ENCODE assay signal across 14 cellular contexts in the genomic region with DNA sequence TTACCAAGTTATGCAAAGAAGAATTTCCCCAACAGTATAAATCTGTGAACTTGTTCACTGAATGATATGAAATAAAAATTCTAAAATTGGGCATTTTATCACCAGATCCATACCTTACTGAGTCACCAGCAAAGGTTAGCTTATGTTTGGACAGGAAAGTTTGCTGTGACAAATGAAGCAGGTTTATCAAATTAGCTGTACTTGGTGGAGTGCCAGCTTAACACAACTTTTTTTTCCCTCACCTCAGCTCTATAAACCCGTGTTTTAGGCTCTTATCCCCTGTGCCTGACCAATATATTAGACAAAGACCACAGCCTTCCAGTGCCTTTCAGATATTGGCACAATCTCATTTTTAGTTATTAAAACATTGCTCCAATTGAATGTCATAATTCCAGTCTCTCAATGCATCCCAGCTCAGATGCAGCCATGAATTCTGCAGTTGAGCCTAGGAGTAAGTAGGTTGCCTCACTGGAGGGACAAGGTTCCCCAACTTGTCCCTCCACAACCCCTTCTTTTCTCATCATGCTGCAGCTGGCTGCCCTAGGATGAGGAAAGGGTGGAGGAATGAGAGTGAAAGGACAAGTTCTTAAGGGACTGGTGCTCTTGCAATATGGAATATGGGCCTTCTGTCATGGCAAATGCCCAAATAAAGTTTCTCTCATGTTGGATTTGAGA. TPM values are rescaled to one million over a fixed set of nuclear protein-coding genes. Genes with fewer than 3 reads are reported as not detected.
DNase-seq lines count a peak whose midpoint lies in the region; ATAC-seq and TF ChIP-seq lines count a peak whose summit lies in the region.
"Had no signal": no experiment of that assay in that cellular context is flagged by ENCODE, and none has a peak within 500 bp of the region (broad histone marks: within the 10 kb centered on the region; RNA-seq: fewer than 3 reads in every experiment).

No MANE protein-coding gene starts in this region.

- H2BK12ac ChIP-seq in H9 (ENCODE audit: insufficient read length, low read depth, low read length): no peak overlapping the region

- H4K91ac ChIP-seq in H9 (ENCODE audit: insufficient read length, low read depth, low read length): no peak overlapping the region

- H3K56ac ChIP-seq in H9 (ENCODE audit: insufficient read length, low read depth, low read length): no peak overlapping the region

- H3K27ac Mint-ChIP-seq in H9: no peak overlapping the region
- H3K27ac Mint-ChIP-seq in nephron progenitor cell: no peak overlapping the region
- H3K27ac Mint-ChIP-seq in immature natural killer cell: no peak overlapping the region
- H3K27ac Mint-ChIP-seq: effector memory CD8-positive, alpha-beta T cell had no signal

- no peak overlapping the region for H3K4me3 ChIP-seq in SJCRH30
- no peak overlapping the region for H3K4me3 ChIP-seq in fibroblast of lung (replicated peaks in 1 of 4; ENCODE audit: control extremely low read depth in 1 of 4, insufficient read depth in 1 of 4, low read depth in 3 of 4, low read length in 4 of 4)
- no peak overlapping the region for H3K4me3 ChIP-seq in mucosa of descending colon
- H3K4me3 ChIP-seq: cardiac muscle cell had no signal

- DNase-seq in H9: peak; percentile 29
- peak in 1 of 2 experiments; percentile 21 for DNase-seq in SJCRH30
- peak in 1 of 2 donors; percentile 66 for DNase-seq in fibroblast of lung (ENCODE audit: low read depth in 2 of 2)
- no peak for DNase-seq in sciatic nerve (ENCODE audit: low spot score)
- DNase-seq in NCI-H526 (lab: John Stamatoyannopoulos, UW): no peak
- DNase-seq in mucosa of descending colon: no peak
- no peak for DNase-seq in nephron progenitor cell
- no peak for DNase-seq in immature natural killer cell
- DNase-seq: activated naive CD4-positive, alpha-beta T cell treated with Interleukin-2 at 50 U/mL for 16 hours; effector memory CD8-positive, alpha-beta T cell; NCI-H1694 treated with DMSO at 0.1 percent for 48 hours; T-helper 1 cell had no signal

- H2AFZ ChIP-seq in H9 (ENCODE audit: low read length) (no peak overlapping the region), fibroblast of lung (ENCODE audit: low read length) (no peak overlapping the region)

- intact Hi-C loops in sciatic nerve (cut with DNase I): no loop called here
- intact Hi-C loops in mucosa of descending colon (cut with DNase I, micrococcal nuclease): loop anchor here in 1 of 2 donors (10.0 kb wide), 1 partner anchor 46 kb away; no protein-coding TSS in a partner anchor

- peaks cover 15 to 19% of the 10 kb centered on the region in 2 experiments for H3K9me3 Mint-ChIP-seq in H9
- H3K9me3 Mint-ChIP-seq in nephron progenitor cell: peaks cover 8% of the 10 kb centered on the region
- peaks cover 12 to 51% (median 27%) of the 10 kb centered on the region in 6 donors for H3K9me3 Mint-ChIP-seq in immature natural killer cell

- no peaks in the 10 kb centered on the region for H3K27me3 ChIP-seq in H9 (ENCODE audit: insufficient read depth, low read length)
- no peaks in the 10 kb centered on the region for H3K27me3 ChIP-seq in SJCRH30
- H3K27me3 ChIP-seq in fibroblast of lung (ENCODE audit: control insufficient read depth, insufficient read depth, low read length): no peaks in the 10 kb centered on the region
- H3K27me3 ChIP-seq: cardiac muscle cell had no signal

- H3K4me1 ChIP-seq in H9 (ENCODE audit: insufficient read depth, low read length) (peaks cover 5% of the 10 kb centered on the region; the same call in 1 of the 2 replicates), SJCRH30 (peaks cover 17% of the 10 kb centered on the region), fibroblast of lung (ENCODE audit: control insufficient read depth, extremely low read depth, insufficient read depth, low read length) (peaks cover 5% of the 10 kb centered on the region), mucosa of descending colon (ENCODE audit: low read depth) (no peaks in the 10 kb centered on the region)

- H3K36me3 ChIP-seq in SJCRH30 (no peaks in the 10 kb centered on the region), fibroblast of lung (ENCODE audit: control insufficient read depth, insufficient read depth, low read length) (no peaks in the 10 kb centered on the region), mucosa of descending colon (ENCODE audit: low read depth) (no peaks in the 10 kb centered on the region)
- H3K36me3 ChIP-seq: cardiac muscle cell had no signal

- H3K4me2 ChIP-seq in H9 (ENCODE audit: insufficient read depth, insufficient read length, low read length) (no peak overlapping the region), fibroblast of lung (ENCODE audit: extremely low read depth, insufficient read depth, low read length) (peak overlapping the region; percentile 51)

- H3K27ac ChIP-seq in H9 (ENCODE audit: insufficient read length, low read depth, low read length): no peak overlapping the region
- peak overlapping the region; percentile 82 for H3K27ac ChIP-seq in SJCRH30
- peak overlapping the region; percentile 37 for H3K27ac ChIP-seq in fibroblast of lung (ENCODE audit: insufficient read depth, low read length)
- H3K27ac ChIP-seq: cardiac muscle cell had no signal

- H3K23me2 ChIP-seq in H9 (ENCODE audit: insufficient read length, low read depth, low read length, poor library complexity, severe bottlenecking): no peaks in the 10 kb centered on the region

- no peaks in the 10 kb centered on the region for H3K79me1 ChIP-seq in H9 (ENCODE audit: insufficient read depth, low read depth, low read length, poor library complexity, severe bottlenecking)

- no peak overlapping the region for H3K4ac ChIP-seq in H9 (ENCODE audit: low read depth, low read length)

- H3K4me1 Mint-ChIP-seq in H9: peaks cover 5 to 13% of the 10 kb centered on the region in 2 experiments
- peaks cover 6% of the 10 kb centered on the region for H3K4me1 Mint-ChIP-seq in nephron progenitor cell
- H3K4me1 Mint-ChIP-seq in immature natural killer cell: no peaks in the 10 kb centered on the region

- H2BK5ac ChIP-seq in H9 (ENCODE audit: insufficient read length, low read length): no peak overlapping the region

- no peak overlapping the region for H3T11ph ChIP-seq in H9 (ENCODE audit: low read length)

- H3K36me3 Mint-ChIP-seq in H9 (ENCODE audit: insufficient read depth in 1 of 3, low read depth in 3 of 3): peaks cover 0 to 9% (median 8%) of the 10 kb centered on the region in 3 experiments; a peak in 6 of 7 replicates
- no peaks in the 10 kb centered on the region for H3K36me3 Mint-ChIP-seq in nephron progenitor cell (ENCODE audit: low read depth)
- H3K36me3 Mint-ChIP-seq in immature natural killer cell: peaks cover 0 to 11% (median 3%) of the 10 kb centered on the region in 3 donors

- no peak overlapping the region for H2AK5ac ChIP-seq in H9 (ENCODE audit: insufficient read length, low read length)

- no peak overlapping the region for H3K14ac ChIP-seq in H9 (ENCODE audit: insufficient read depth, low read length)

- peak; percentile 52 for ATAC-seq in sciatic nerve
- ATAC-seq in mucosa of descending colon: no peak
- ATAC-seq: activated CD4-positive, CD25-positive, alpha-beta regulatory T cell treated with anti-CD3 and anti-CD28 coated beads, Interleukin-2, amount 50 U/mL, for 24 hours; effector memory CD8-positive, alpha-beta T cell had no signal

- H3K18ac ChIP-seq in H9 (ENCODE audit: insufficient read length, low read depth, low read length): no peak overlapping the region

- H3K9ac ChIP-seq in H9 (ENCODE audit: extremely low read depth, insufficient read length, low read length) (no peak overlapping the region), fibroblast of lung (ENCODE audit: insufficient read depth, low read length) (no peak overlapping the region)

- H2BK15ac ChIP-seq in H9 (ENCODE audit: low read depth, low read length): no peak overlapping the region

- no peak overlapping the region for H4K8ac ChIP-seq in H9 (replicated peaks; ENCODE audit: insufficient read length, low read depth, low read length)

- no peak overlapping the region for H4K5ac ChIP-seq in H9 (ENCODE audit: insufficient read length, low read depth, low read length)

- no CpG with 5 or more reads among the region's 1 CpG for WGBS in H9 (ENCODE audit: extremely low coverage, insufficient read length, low lambda C conversion rate)

- H2BK20ac ChIP-seq in H9 (ENCODE audit: low read depth, low read length, poor library complexity, severe bottlenecking): no peak overlapping the region

- H2BK120ac ChIP-seq in H9 (ENCODE audit: low read depth, low read length, poor library complexity, severe bottlenecking): no peak overlapping the region

- H3K27me3 Mint-ChIP-seq in H9 (ENCODE audit: low read depth): peaks cover 2% of the 10 kb centered on the region; the same call in 1 of the 2 replicates
- H3K27me3 Mint-ChIP-seq in nephron progenitor cell (ENCODE audit: low read depth, poor library complexity): no peaks in the 10 kb centered on the region
- no peaks in the 10 kb centered on the region for H3K27me3 Mint-ChIP-seq in immature natural killer cell (ENCODE audit: low read depth in 3 of 3)
- H3K27me3 Mint-ChIP-seq: effector memory CD8-positive, alpha-beta T cell had no signal

- TF ChIP-seq CTCF in H9 (conservative IDR thresholded peaks at IDR 0.05): no peak
- TF ChIP-seq CTCF in fibroblast of lung (conservative IDR thresholded peaks at IDR 0.05 in 1 of 2, IDR thresholded peaks at IDR 0.05 in 1 of 2; ENCODE audit: low read depth in 1 of 2, low read length in 2 of 2): no peak
- no peak for TF ChIP-seq CTCF in mucosa of descending colon (IDR thresholded peaks at IDR 0.05)
- no peak for TF ChIP-seq CTCF in nephron progenitor cell (IDR thresholded peaks at IDR 0.05)

- H3K23ac ChIP-seq in H9 (ENCODE audit: insufficient read length, low read depth, low read length): no peak overlapping the region

- H3K4me3 Mint-ChIP-seq in H9: no peak overlapping the region
- no peak overlapping the region for H3K4me3 Mint-ChIP-seq in nephron progenitor cell
- no peak overlapping the region for H3K4me3 Mint-ChIP-seq in immature natural killer cell
- H3K4me3 Mint-ChIP-seq: effector memory CD8-positive, alpha-beta T cell had no signal

- H4K20me1 ChIP-seq in H9 (ENCODE audit: control insufficient read depth, insufficient read depth, insufficient read length): no peaks in the 10 kb centered on the region
- H4K20me1 ChIP-seq in fibroblast of lung (ENCODE audit: control insufficient read depth, extremely low read depth, insufficient read depth, low read length): no peaks in the 10 kb centered on the region

- H3K9me3 ChIP-seq in H9 (ENCODE audit: control insufficient read depth, low read depth, low read length): peaks cover 5% of the 10 kb centered on the region
- H3K9me3 ChIP-seq in SJCRH30 (replicated peaks): no peaks in the 10 kb centered on the region
- H3K9me3 ChIP-seq in fibroblast of lung (ENCODE audit: control insufficient read depth, insufficient read depth, low read depth, low read length): no peaks in the 10 kb centered on the region
- H3K9me3 ChIP-seq in mucosa of descending colon: no peaks in the 10 kb centered on the region

- H3K79me2 ChIP-seq in H9 (ENCODE audit: insufficient read depth, low read length) (no peaks in the 10 kb centered on the region), fibroblast of lung (ENCODE audit: control insufficient read depth, insufficient read depth, low read length) (no peaks in the 10 kb centered on the region)

RNA-seq across cellular contexts. Expression of a gene that starts 27.0 kb away (rescaled TPM):
- 3.9 and 4.5 TPM in 2 replicates for total RNA-seq in H9 (2021)
- 14.1 and 14.6 TPM in 2 replicates for total RNA-seq in SJCRH30 (2014; rRNA removed; shearing (Covaris generic))
- 67.3 and 103 TPM in 2 replicates for total RNA-seq in fibroblast of lung
- polyA plus RNA-seq in fibroblast of lung: 43.4 and 55.3 TPM in 2 replicates
- polyA plus RNA-seq in fibroblast of lung (2012): 46.0 and 65.9 TPM in 2 replicates
- polyA minus RNA-seq in fibroblast of lung (ENCODE audit: low replicate concordance): 44.5 and 45.4 TPM in 2 replicates
- 12.0 TPM for total RNA-seq in sciatic nerve
- total RNA-seq in mucosa of descending colon: 10 to 100 TPM in 1 of 3 donors, 1 to 10 TPM in 2; 3.9 to 27.9 (median 6.1) TPM
- polyA plus RNA-seq in immature natural killer cell: under 1 TPM in 2 of 3 donors, not detected in 1; 0.09 TPM
